1 cellular context compared by ENCODE assay signal in genomic region chr11:36509694-36510566, GRCh38.
TF ChIP-seq lines count a peak whose summit lies in the region.

Gene TRAF6 (minus strand): TSS chr11:36510272. CDS start chr11:36501515, 8,757 bp downstream.

TF ChIP-seq in SK-N-SH treated with all-trans-retinoic acid at 6 μM for 48 hours, 23 proteins besides CTCF, POLR2A, EP300 and RAD21 (continued from another document):
- peak; percentile 7; the same call in 1 of the 2 replicates for TF ChIP-seq POU6F1 (CRISPR knock-in tag; IDR thresholded peaks at IDR 0.05; ENCODE audit: borderline replicate concordance, low read depth)
- TF ChIP-seq RARB (CRISPR knock-in tag; IDR thresholded peaks at IDR 0.05): no peak
- no peak for TF ChIP-seq CREB5 (CRISPR knock-in tag; IDR thresholded peaks at IDR 0.05; ENCODE audit: low read depth)
- TF ChIP-seq CSDC2 (CRISPR knock-in tag; IDR thresholded peaks at IDR 0.05): no peak
- TF ChIP-seq ISL1 (CRISPR knock-in tag; IDR thresholded peaks at IDR 0.05): no peak
- TF ChIP-seq ZNF8 (CRISPR knock-in tag; IDR thresholded peaks at IDR 0.05): 0 out of 2 replicates have a peak, but pooled peaks have one; percentile 4
- no peak for TF ChIP-seq ZNF565 (CRISPR knock-in tag; conservative IDR thresholded peaks at IDR 0.05; ENCODE audit: low read depth)
- no peak for TF ChIP-seq SNAI2 (CRISPR knock-in tag; IDR thresholded peaks at IDR 0.05)
- TF ChIP-seq ARNTL (CRISPR knock-in tag; IDR thresholded peaks at IDR 0.05; ENCODE audit: borderline replicate concordance, low read depth): no peak
